ENCODE assay signal across 1 cellular context in genomic region chr1:6281511-6282402, GRCh38.
A peak's percentile ranks its signal among the peaks of the same experiment; 100 is the strongest.
TF ChIP-seq lines count a peak whose summit lies in the region.

No MANE protein-coding gene starts in this region.

TF ChIP-seq in HepG2, 621 proteins besides CTCF, POLR2A, EP300 and RAD21 (continued from another document and continues in another):
- TF ChIP-seq FOXP1 (IDR thresholded peaks at IDR 0.05), result no peak
- no peak for TF ChIP-seq FOXP1 (CRISPR knock-in tag; IDR thresholded peaks at IDR 0.05)
- no peak for TF ChIP-seq ETV6 (CRISPR knock-in tag; conservative IDR thresholded peaks at IDR 0.05)
- TF ChIP-seq NRL (CRISPR knock-in tag; IDR thresholded peaks at IDR 0.05; ENCODE audit: borderline replicate concordance), result no peak
- TF ChIP-seq MTA1 (CRISPR knock-in tag; IDR thresholded peaks at IDR 0.05; ENCODE audit: borderline replicate concordance), result peak; percentile 35; the same call in 1 of the 2 replicates
- TF ChIP-seq PBX3 (CRISPR knock-in tag; IDR thresholded peaks at IDR 0.05; ENCODE audit: borderline replicate concordance), result no peak
- TF ChIP-seq ZNF639 (CRISPR knock-in tag; conservative IDR thresholded peaks at IDR 0.05), result no peak
- TF ChIP-seq REST (IDR thresholded peaks at IDR 0.05; ENCODE audit: borderline replicate concordance in 1 of 2, low read depth in 1 of 2, low read length in 2 of 2), result no peak
- TF ChIP-seq ZNF652 (CRISPR knock-in tag; IDR thresholded peaks at IDR 0.05; ENCODE audit: borderline replicate concordance, low read depth), result no peak
- TF ChIP-seq POLR2AphosphoS5 (IDR thresholded peaks at IDR 0.05; ENCODE audit: low read depth, low read length), result no peak
- TF ChIP-seq ELF3 (CRISPR knock-in tag; IDR thresholded peaks at IDR 0.05), result peak; percentile 65; the same call in 1 of the 2 replicates
- TF ChIP-seq MYC (CRISPR knock-in tag; IDR thresholded peaks at IDR 0.05; ENCODE audit: borderline replicate concordance), result peak; percentile 26; the same call in 1 of the 2 replicates
- no peak for TF ChIP-seq NONO (IDR thresholded peaks at IDR 0.05)
- no peak; the same call in 1 of the 2 replicates for TF ChIP-seq NONO (CRISPR knock-in tag; conservative IDR thresholded peaks at IDR 0.05)
- peak; percentile 20; the same call in 1 of the 2 replicates for TF ChIP-seq HIC2 (CRISPR knock-in tag; IDR thresholded peaks at IDR 0.05; ENCODE audit: low read depth)
- TF ChIP-seq HDAC1 (CRISPR knock-in tag; IDR thresholded peaks at IDR 0.05), result 0 out of 2 replicates have a peak, but pooled peaks have one; percentile 30
- peak; percentile 75 for TF ChIP-seq HNF4A (CRISPR knock-in tag; IDR thresholded peaks at IDR 0.05)
- TF ChIP-seq ZSCAN25 (CRISPR knock-in tag; IDR thresholded peaks at IDR 0.05), result 0 out of 2 replicates have a peak, but pooled peaks have one; percentile 44
- peak; percentile 73; the same call in 1 of the 2 replicates for TF ChIP-seq HNF4G (IDR thresholded peaks at IDR 0.05; ENCODE audit: borderline replicate concordance, low read depth, low read length)
- TF ChIP-seq HNF4G (CRISPR knock-in tag; IDR thresholded peaks at IDR 0.05; ENCODE audit: borderline replicate concordance, low read depth), result peak; percentile 67; the same call in 1 of the 2 replicates
- TF ChIP-seq HNRNPL (IDR thresholded peaks at IDR 0.05; ENCODE audit: low read depth, low read length), result peak; percentile 73; the same call in 1 of the 2 replicates
- no peak for TF ChIP-seq PTBP1 (IDR thresholded peaks at IDR 0.05; ENCODE audit: low read depth, low read length, poor library complexity, severe bottlenecking)
- no peak for TF ChIP-seq PRPF4 (IDR thresholded peaks at IDR 0.05; ENCODE audit: low read depth, low read length, poor library complexity, severe bottlenecking)
- no peak for TF ChIP-seq ZBTB2 (CRISPR knock-in tag; IDR thresholded peaks at IDR 0.05; ENCODE audit: low read depth)
- no peak for TF ChIP-seq ZNF10 (CRISPR knock-in tag; IDR thresholded peaks at IDR 0.05; ENCODE audit: borderline replicate concordance, low read depth)
- TF ChIP-seq ZNF547 (CRISPR knock-in tag; IDR thresholded peaks at IDR 0.05), result no peak
- no peak for TF ChIP-seq NFKBIZ (CRISPR knock-in tag; IDR thresholded peaks at IDR 0.05)
- no peak for TF ChIP-seq ZNF256 (CRISPR knock-in tag; conservative IDR thresholded peaks at IDR 0.05)
- no peak for TF ChIP-seq ZNF101 (CRISPR knock-in tag; IDR thresholded peaks at IDR 0.05; ENCODE audit: borderline replicate concordance, low read depth)
- TF ChIP-seq ZNF441 (CRISPR knock-in tag; IDR thresholded peaks at IDR 0.05; ENCODE audit: borderline replicate concordance), result no peak
- no peak for TF ChIP-seq ZNF44 (CRISPR knock-in tag; IDR thresholded peaks at IDR 0.05)
- TF ChIP-seq ZNF615 (CRISPR knock-in tag; IDR thresholded peaks at IDR 0.05; ENCODE audit: borderline replicate concordance), result no peak
- no peak for TF ChIP-seq SMAD9 (CRISPR knock-in tag; IDR thresholded peaks at IDR 0.05)
- TF ChIP-seq PAXIP1 (CRISPR knock-in tag; conservative IDR thresholded peaks at IDR 0.05), result peak; percentile 69
- no peak for TF ChIP-seq TEF (CRISPR knock-in tag; IDR thresholded peaks at IDR 0.05)
- 0 out of 2 replicates have a peak, but pooled peaks have one; percentile 28 for TF ChIP-seq POGZ (CRISPR knock-in tag; IDR thresholded peaks at IDR 0.05)
- no peak for TF ChIP-seq ZUFSP (CRISPR knock-in tag; IDR thresholded peaks at IDR 0.05; ENCODE audit: borderline replicate concordance)
- peak; percentile 22; the same call in 1 of the 2 replicates for TF ChIP-seq SALL1 (CRISPR knock-in tag; IDR thresholded peaks at IDR 0.05)
- TF ChIP-seq ATF6 (CRISPR knock-in tag; conservative IDR thresholded peaks at IDR 0.05), result no peak
- TF ChIP-seq IRF9 (CRISPR knock-in tag; IDR thresholded peaks at IDR 0.05; ENCODE audit: borderline replicate concordance), result no peak
- peak; percentile 51; the same call in 1 of the 2 replicates for TF ChIP-seq SP5 (CRISPR knock-in tag; IDR thresholded peaks at IDR 0.05; ENCODE audit: borderline replicate concordance, low read depth)
- TF ChIP-seq SOX13 (IDR thresholded peaks at IDR 0.05), result no peak
- peak in 1 of 2 experiments; percentile 14; a peak in 1 of 4 replicates for TF ChIP-seq SOX13 (CRISPR knock-in tag; conservative IDR thresholded peaks at IDR 0.05 in 1 of 2, IDR thresholded peaks at IDR 0.05 in 1 of 2)
